In genomic region chr1:156113263-156114004, GRCh38 we compare ENCODE assay signal across 8 cellular contexts. TPM values are rescaled to one million over a fixed set of nuclear protein-coding genes. Genes with fewer than 3 reads are reported as not detected.
A peak's percentile ranks its signal among the peaks of the same experiment; 100 is the strongest.
DNase-seq lines count a peak whose midpoint lies in the region; ATAC-seq and TF ChIP-seq lines count a peak whose summit lies in the region.

No MANE protein-coding gene starts in this region.

- H3K27me3 ChIP-seq in muscle layer of duodenum (ENCODE audit: low read depth, low read length) (no peaks in the 10 kb centered on the region), upper lobe of left lung (no peaks in the 10 kb centered on the region)

- H3K27me3 Mint-ChIP-seq in activated naive CD4-positive, alpha-beta T cell treated with anti-CD3 and anti-CD28 coated beads, Interleukin-2, amount 10 ng/mL, durations not matched to agents 7 days and 5 days, result peaks cover 90% of the 10 kb centered on the region
- no peaks in the 10 kb centered on the region for H3K27me3 Mint-ChIP-seq in chondrocyte (ENCODE audit: low read depth)

- H3K4me3 ChIP-seq in muscle layer of duodenum (ENCODE audit: low read depth in 1 of 2, low read length in 2 of 2), result peak overlapping the region in 1 of 2 donors; percentile 92
- no peak overlapping the region for H3K4me3 ChIP-seq in upper lobe of left lung

- H3K4me1 ChIP-seq in muscle layer of duodenum (ENCODE audit: control insufficient read depth in 1 of 2, insufficient read depth in 2 of 2, low read length in 2 of 2) (peaks cover 5 to 22% of the 10 kb centered on the region in 2 donors), upper lobe of left lung (peaks cover 21 to 39% (median 28%) of the 10 kb centered on the region in 4 donors)

- TF ChIP-seq CTCF in chondrocyte (IDR thresholded peaks at IDR 0.05) (no peak), upper lobe of left lung (IDR thresholded peaks at IDR 0.05) (no peak)

- CTCF ChIA-PET in activated naive CD4-positive, alpha-beta T cell treated with anti-CD3 and anti-CD28 coated beads, Interleukin-2, amount 10 ng/mL, durations not matched to agents 7 days and 5 days (lab: Charles Lee), result interaction anchor here (0.7 to 1.5 kb wide), 2 partner anchors 15 to 16 kb away, joined by 3 read pairs; no protein-coding TSS in a partner anchor

- WGBS in upper lobe of left lung, 2 donors, result 57 to 68% methylated on average over 4 of the region's 4 CpGs

- ATAC-seq in activated naive CD4-positive, alpha-beta T cell treated with anti-CD3 and anti-CD28 coated beads, Interleukin-2, amount 50 U/mL, for 72 hours, result no peak
- ATAC-seq in upper lobe of left lung (ENCODE audit: low FRiP score in 2 of 2), result no peak

- H3K4me1 Mint-ChIP-seq in activated naive CD4-positive, alpha-beta T cell treated with anti-CD3 and anti-CD28 coated beads, Interleukin-2, amount 10 ng/mL, durations not matched to agents 7 days and 5 days, result peaks cover 30% of the 10 kb centered on the region
- H3K4me1 Mint-ChIP-seq in chondrocyte (ENCODE audit: low read depth), result peaks cover 46% of the 10 kb centered on the region

- no peak for DNase-seq in activated naive CD4-positive, alpha-beta T cell treated with anti-CD3 and anti-CD28 coated beads, Interleukin-2, amount 50 U/mL, for 72 hours (ENCODE audit: low spot score in 2 of 2)
- no peak for DNase-seq in activated naive CD4-positive, alpha-beta T cell treated with anti-CD3 and anti-CD28 coated beads, Interleukin-2, amount 10 ng/mL, durations not matched to agents 7 days and 5 days
- DNase-seq in chondrocyte (ENCODE audit: low spot score) (no peak), upper lobe of left lung (no peak), ureter (ENCODE audit: low spot score) (no peak), NCI-H446 (lab: John Stamatoyannopoulos, UW) (no peak), iPS-NIHi11 (ENCODE audit: low spot score) (no peak)

- H3K27ac ChIP-seq in muscle layer of duodenum (ENCODE audit: low read length), result peak overlapping the region; percentile 98
- H3K27ac ChIP-seq in upper lobe of left lung, result peak overlapping the region; percentile 93 to 98 (median 96)

- H3K4me3 Mint-ChIP-seq in activated naive CD4-positive, alpha-beta T cell treated with anti-CD3 and anti-CD28 coated beads, Interleukin-2, amount 10 ng/mL, durations not matched to agents 7 days and 5 days, result no peak overlapping the region
- peak overlapping the region; percentile 98 for H3K4me3 Mint-ChIP-seq in chondrocyte (ENCODE audit: unreplicated experiment)

- TF ChIP-seq POLR2A in upper lobe of left lung (IDR thresholded peaks at IDR 0.05), result no peak

- H3K27ac Mint-ChIP-seq in activated naive CD4-positive, alpha-beta T cell treated with anti-CD3 and anti-CD28 coated beads, Interleukin-2, amount 50 U/mL, for 72 hours, result peak overlapping the region; percentile 92
- no peak overlapping the region for H3K27ac Mint-ChIP-seq in activated naive CD4-positive, alpha-beta T cell treated with anti-CD3 and anti-CD28 coated beads, Interleukin-2, amount 10 ng/mL, durations not matched to agents 7 days and 5 days
- peak overlapping the region; percentile 99 for H3K27ac Mint-ChIP-seq in chondrocyte (ENCODE audit: unreplicated experiment)

- H3K36me3 Mint-ChIP-seq in activated naive CD4-positive, alpha-beta T cell treated with anti-CD3 and anti-CD28 coated beads, Interleukin-2, amount 50 U/mL, for 72 hours, result peaks cover 20 to 22% of the 10 kb centered on the region in 2 donors
- H3K36me3 Mint-ChIP-seq in activated naive CD4-positive, alpha-beta T cell treated with anti-CD3 and anti-CD28 coated beads, Interleukin-2, amount 10 ng/mL, durations not matched to agents 7 days and 5 days, result peaks cover 1% of the 10 kb centered on the region
- H3K36me3 Mint-ChIP-seq in chondrocyte (ENCODE audit: low read depth), result peaks cover 15% of the 10 kb centered on the region

- no peak for TF ChIP-seq EP300 in upper lobe of left lung (IDR thresholded peaks at IDR 0.05)

- no peaks in the 10 kb centered on the region for H3K9me3 Mint-ChIP-seq in activated naive CD4-positive, alpha-beta T cell treated with anti-CD3 and anti-CD28 coated beads, Interleukin-2, amount 50 U/mL, for 72 hours
- H3K9me3 Mint-ChIP-seq in activated naive CD4-positive, alpha-beta T cell treated with anti-CD3 and anti-CD28 coated beads, Interleukin-2, amount 10 ng/mL, durations not matched to agents 7 days and 5 days, result no peaks in the 10 kb centered on the region
- H3K9me3 Mint-ChIP-seq in chondrocyte (ENCODE audit: low read depth), result no peaks in the 10 kb centered on the region

- H3K9me3 ChIP-seq in muscle layer of duodenum (ENCODE audit: control insufficient read depth in 1 of 2, low read length in 2 of 2) (no peaks in the 10 kb centered on the region), upper lobe of left lung (no peaks in the 10 kb centered on the region)

- H3K36me3 ChIP-seq in muscle layer of duodenum (ENCODE audit: control insufficient read depth in 1 of 2, insufficient read depth in 2 of 2, low read length in 2 of 2) (peaks cover 0 to 21% of the 10 kb centered on the region in 2 donors), upper lobe of left lung (peaks cover 0 to 3% (median 0%) of the 10 kb centered on the region in 4 donors)

RNA-seq across cellular contexts. Expression of gene LMNA, which starts 1.1 kb away (rescaled TPM):
- 100 to 1,000 TPM; 116 to 147 TPM for total RNA-seq in activated naive CD4-positive, alpha-beta T cell treated with anti-CD3 and anti-CD28 coated beads, Interleukin-2, amount 50 U/mL, for 72 hours
- total RNA-seq in chondrocyte, result 641 to 675 TPM (median 641 TPM) in 3 replicates
- 1,000 to 10,000 TPM in 1 of 6 donors, 100 to 1,000 TPM in 5; 156 to 1,281 (median 388) TPM for total RNA-seq in upper lobe of left lung
- 444 TPM for total RNA-seq in ureter

RNA-seq across cellular contexts. Expression of gene MEX3A, which starts 31.2 kb away (rescaled TPM):
- total RNA-seq in activated naive CD4-positive, alpha-beta T cell treated with anti-CD3 and anti-CD28 coated beads, Interleukin-2, amount 50 U/mL, for 72 hours, result under 1 TPM; 0.16 to 0.49 TPM
- total RNA-seq in chondrocyte (11.7 to 12.7 TPM (median 12.0 TPM) in 3 replicates), upper lobe of left lung (1 to 10 TPM in 2 of 6 donors, under 1 TPM in 3, not detected in 1; 0.26 to 2.0 (median 1.00) TPM), ureter (1.2 TPM)

RNA-seq across cellular contexts. Expression of gene SEMA4A, which starts 40.0 kb away (rescaled TPM):
- total RNA-seq in activated naive CD4-positive, alpha-beta T cell treated with anti-CD3 and anti-CD28 coated beads, Interleukin-2, amount 50 U/mL, for 72 hours, result 10 to 100 TPM; 10.5 to 36.2 TPM
- 1.6 to 2.5 TPM (median 2.0 TPM) in 3 replicates for total RNA-seq in chondrocyte
- 10 to 100 TPM; 28.9 to 65.9 (median 33.5) TPM for total RNA-seq in upper lobe of left lung
- total RNA-seq in ureter, result 49.3 TPM

RNA-seq across cellular contexts. Expression of gene RAB25, which starts 52.5 kb away (rescaled TPM):
- total RNA-seq in activated naive CD4-positive, alpha-beta T cell treated with anti-CD3 and anti-CD28 coated beads, Interleukin-2, amount 50 U/mL, for 72 hours, result under 1 TPM; 0.36 to 0.89 TPM
- total RNA-seq in chondrocyte (not detected in 3 replicates), upper lobe of left lung (100 to 1,000 TPM in 1 of 6 donors, 10 to 100 TPM in 5; 58.7 to 123 (median 88.9) TPM), ureter (182 TPM)

RNA-seq across cellular contexts. Expression of gene LAMTOR2, which starts 58.9 kb away (rescaled TPM):
- total RNA-seq in activated naive CD4-positive, alpha-beta T cell treated with anti-CD3 and anti-CD28 coated beads, Interleukin-2, amount 50 U/mL, for 72 hours, result 10 to 100 TPM; 36.0 to 51.7 TPM
- total RNA-seq in chondrocyte (55.0 to 58.8 TPM (median 56.6 TPM) in 3 replicates), upper lobe of left lung (10 to 100 TPM; 35.6 to 84.5 (median 68.8) TPM), ureter (47.5 TPM)
